1 cellular context compared by ENCODE assay signal in the genomic region with DNA sequence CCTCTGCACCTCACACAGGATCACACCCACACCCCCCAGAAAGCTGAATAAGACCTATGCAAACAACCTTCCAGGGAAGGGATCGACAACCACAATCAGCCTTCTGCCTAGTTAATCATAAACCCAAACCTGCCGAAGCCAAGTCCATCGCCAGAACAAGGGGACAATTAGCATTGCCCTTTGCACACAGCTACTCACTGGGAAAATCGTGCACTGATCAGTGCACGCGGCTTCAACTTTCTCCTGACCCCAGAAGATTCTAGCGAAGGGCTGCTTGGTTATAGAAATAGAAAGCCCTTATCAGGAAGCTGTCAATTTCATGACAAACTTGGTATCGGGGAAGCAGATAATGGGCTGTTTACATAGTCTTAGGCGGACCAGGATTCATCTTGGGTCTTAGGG.
TF ChIP-seq lines count a peak whose summit lies in the region.

No MANE protein-coding gene starts in this region.

TF ChIP-seq in HepG2, 621 proteins besides CTCF, POLR2A, EP300 and RAD21 (continued from another document and continues in another):
- TF ChIP-seq, protein P1, sequence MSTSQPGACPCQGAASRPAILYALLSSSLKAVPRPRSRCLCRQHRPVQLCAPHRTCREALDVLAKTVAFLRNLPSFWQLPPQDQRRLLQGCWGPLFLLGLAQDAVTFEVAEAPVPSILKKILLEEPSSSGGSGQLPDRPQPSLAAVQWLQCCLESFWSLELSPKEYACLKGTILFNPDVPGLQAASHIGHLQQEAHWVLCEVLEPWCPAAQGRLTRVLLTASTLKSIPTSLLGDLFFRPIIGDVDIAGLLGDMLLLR (CRISPR knock-in tag; IDR thresholded peaks at IDR 0.05) = no peak
- no peak for TF ChIP-seq PHB2 (IDR thresholded peaks at IDR 0.05; ENCODE audit: partially characterized antibody)
- TF ChIP-seq FOXP1 (IDR thresholded peaks at IDR 0.05) = no peak
- TF ChIP-seq FOXP1 (CRISPR knock-in tag; IDR thresholded peaks at IDR 0.05) = peak; percentile 52
- no peak for TF ChIP-seq ZFP36L1 (CRISPR knock-in tag; IDR thresholded peaks at IDR 0.05)
- no peak for TF ChIP-seq NONO (IDR thresholded peaks at IDR 0.05)
- TF ChIP-seq NONO (CRISPR knock-in tag; conservative IDR thresholded peaks at IDR 0.05) = no peak
- TF ChIP-seq NFKB2 (CRISPR knock-in tag; IDR thresholded peaks at IDR 0.05; ENCODE audit: borderline replicate concordance) = no peak
- TF ChIP-seq ZNF484 (CRISPR knock-in tag; IDR thresholded peaks at IDR 0.05; ENCODE audit: borderline replicate concordance, low read depth) = no peak
- no peak for TF ChIP-seq ZNF670 (CRISPR knock-in tag; IDR thresholded peaks at IDR 0.05; ENCODE audit: borderline replicate concordance)
- no peak for TF ChIP-seq REXO4 (CRISPR knock-in tag; IDR thresholded peaks at IDR 0.05; ENCODE audit: borderline replicate concordance)
- no peak for TF ChIP-seq MBD4 (IDR thresholded peaks at IDR 0.05; ENCODE audit: borderline replicate concordance, low read length)
- TF ChIP-seq KLF9 (CRISPR knock-in tag; IDR thresholded peaks at IDR 0.05; ENCODE audit: low read depth) = no peak
- TF ChIP-seq, protein P2, sequence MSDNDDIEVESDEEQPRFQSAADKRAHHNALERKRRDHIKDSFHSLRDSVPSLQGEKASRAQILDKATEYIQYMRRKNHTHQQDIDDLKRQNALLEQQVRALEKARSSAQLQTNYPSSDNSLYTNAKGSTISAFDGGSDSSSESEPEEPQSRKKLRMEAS (IDR thresholded peaks at IDR 0.05) = peak; percentile 84
- TF ChIP-seq, protein P3, sequence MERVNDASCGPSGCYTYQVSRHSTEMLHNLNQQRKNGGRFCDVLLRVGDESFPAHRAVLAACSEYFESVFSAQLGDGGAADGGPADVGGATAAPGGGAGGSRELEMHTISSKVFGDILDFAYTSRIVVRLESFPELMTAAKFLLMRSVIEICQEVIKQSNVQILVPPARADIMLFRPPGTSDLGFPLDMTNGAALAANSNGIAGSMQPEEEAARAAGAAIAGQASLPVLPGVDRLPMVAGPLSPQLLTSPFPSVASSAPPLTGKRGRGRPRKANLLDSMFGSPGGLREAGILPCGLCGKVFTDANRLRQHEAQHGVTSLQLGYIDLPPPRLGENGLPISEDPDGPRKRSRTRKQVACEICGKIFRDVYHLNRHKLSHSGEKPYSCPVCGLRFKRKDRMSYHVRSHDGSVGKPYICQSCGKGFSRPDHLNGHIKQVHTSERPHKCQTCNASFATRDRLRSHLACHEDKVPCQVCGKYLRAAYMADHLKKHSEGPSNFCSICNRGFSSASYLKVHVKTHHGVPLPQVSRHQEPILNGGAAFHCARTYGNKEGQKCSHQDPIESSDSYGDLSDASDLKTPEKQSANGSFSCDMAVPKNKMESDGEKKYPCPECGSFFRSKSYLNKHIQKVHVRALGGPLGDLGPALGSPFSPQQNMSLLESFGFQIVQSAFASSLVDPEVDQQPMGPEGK (CRISPR knock-in tag; IDR thresholded peaks at IDR 0.05) = peak; percentile 76
- no peak for TF ChIP-seq ZNF556 (CRISPR knock-in tag; IDR thresholded peaks at IDR 0.05; ENCODE audit: borderline replicate concordance)
- TF ChIP-seq, protein P4, sequence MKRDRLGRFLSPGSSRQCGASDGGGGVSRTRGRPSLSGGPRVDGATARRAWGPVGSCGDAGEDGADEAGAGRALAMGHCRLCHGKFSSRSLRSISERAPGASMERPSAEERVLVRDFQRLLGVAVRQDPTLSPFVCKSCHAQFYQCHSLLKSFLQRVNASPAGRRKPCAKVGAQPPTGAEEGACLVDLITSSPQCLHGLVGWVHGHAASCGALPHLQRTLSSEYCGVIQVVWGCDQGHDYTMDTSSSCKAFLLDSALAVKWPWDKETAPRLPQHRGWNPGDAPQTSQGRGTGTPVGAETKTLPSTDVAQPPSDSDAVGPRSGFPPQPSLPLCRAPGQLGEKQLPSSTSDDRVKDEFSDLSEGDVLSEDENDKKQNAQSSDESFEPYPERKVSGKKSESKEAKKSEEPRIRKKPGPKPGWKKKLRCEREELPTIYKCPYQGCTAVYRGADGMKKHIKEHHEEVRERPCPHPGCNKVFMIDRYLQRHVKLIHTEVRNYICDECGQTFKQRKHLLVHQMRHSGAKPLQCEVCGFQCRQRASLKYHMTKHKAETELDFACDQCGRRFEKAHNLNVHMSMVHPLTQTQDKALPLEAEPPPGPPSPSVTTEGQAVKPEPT (CRISPR knock-in tag; IDR thresholded peaks at IDR 0.05; ENCODE audit: low read depth) = no peak
- TF ChIP-seq, protein P5, sequence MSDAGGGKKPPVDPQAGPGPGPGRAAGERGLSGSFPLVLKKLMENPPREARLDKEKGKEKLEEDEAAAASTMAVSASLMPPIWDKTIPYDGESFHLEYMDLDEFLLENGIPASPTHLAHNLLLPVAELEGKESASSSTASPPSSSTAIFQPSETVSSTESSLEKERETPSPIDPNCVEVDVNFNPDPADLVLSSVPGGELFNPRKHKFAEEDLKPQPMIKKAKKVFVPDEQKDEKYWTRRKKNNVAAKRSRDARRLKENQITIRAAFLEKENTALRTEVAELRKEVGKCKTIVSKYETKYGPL (CRISPR knock-in tag; IDR thresholded peaks at IDR 0.05) = no peak
- no peak for TF ChIP-seq PLRG1 (conservative IDR thresholded peaks at IDR 0.05)
- TF ChIP-seq, protein P6, sequence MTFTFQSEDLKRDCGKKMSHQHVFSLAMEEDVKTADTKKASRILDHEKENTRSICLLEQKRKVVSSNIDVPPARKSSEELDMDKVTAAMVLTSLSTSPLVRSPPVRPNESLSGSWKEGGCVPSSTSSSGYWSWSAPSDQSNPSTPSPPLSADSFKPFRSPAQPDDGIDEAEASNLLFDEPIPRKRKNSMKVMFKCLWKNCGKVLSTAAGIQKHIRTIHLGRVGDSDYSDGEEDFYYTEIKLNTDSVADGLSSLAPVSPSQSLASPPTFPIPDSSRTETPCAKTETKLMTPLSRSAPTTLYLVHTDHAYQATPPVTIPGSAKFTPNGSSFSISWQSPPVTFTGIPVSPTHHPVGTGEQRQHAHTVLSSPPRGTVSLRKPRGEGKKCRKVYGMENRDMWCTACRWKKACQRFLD (CRISPR knock-in tag; IDR thresholded peaks at IDR 0.05; ENCODE audit: borderline replicate concordance) = no peak
- no peak for TF ChIP-seq ZNF235 (CRISPR knock-in tag; IDR thresholded peaks at IDR 0.05; ENCODE audit: borderline replicate concordance)
- TF ChIP-seq, protein P7, sequence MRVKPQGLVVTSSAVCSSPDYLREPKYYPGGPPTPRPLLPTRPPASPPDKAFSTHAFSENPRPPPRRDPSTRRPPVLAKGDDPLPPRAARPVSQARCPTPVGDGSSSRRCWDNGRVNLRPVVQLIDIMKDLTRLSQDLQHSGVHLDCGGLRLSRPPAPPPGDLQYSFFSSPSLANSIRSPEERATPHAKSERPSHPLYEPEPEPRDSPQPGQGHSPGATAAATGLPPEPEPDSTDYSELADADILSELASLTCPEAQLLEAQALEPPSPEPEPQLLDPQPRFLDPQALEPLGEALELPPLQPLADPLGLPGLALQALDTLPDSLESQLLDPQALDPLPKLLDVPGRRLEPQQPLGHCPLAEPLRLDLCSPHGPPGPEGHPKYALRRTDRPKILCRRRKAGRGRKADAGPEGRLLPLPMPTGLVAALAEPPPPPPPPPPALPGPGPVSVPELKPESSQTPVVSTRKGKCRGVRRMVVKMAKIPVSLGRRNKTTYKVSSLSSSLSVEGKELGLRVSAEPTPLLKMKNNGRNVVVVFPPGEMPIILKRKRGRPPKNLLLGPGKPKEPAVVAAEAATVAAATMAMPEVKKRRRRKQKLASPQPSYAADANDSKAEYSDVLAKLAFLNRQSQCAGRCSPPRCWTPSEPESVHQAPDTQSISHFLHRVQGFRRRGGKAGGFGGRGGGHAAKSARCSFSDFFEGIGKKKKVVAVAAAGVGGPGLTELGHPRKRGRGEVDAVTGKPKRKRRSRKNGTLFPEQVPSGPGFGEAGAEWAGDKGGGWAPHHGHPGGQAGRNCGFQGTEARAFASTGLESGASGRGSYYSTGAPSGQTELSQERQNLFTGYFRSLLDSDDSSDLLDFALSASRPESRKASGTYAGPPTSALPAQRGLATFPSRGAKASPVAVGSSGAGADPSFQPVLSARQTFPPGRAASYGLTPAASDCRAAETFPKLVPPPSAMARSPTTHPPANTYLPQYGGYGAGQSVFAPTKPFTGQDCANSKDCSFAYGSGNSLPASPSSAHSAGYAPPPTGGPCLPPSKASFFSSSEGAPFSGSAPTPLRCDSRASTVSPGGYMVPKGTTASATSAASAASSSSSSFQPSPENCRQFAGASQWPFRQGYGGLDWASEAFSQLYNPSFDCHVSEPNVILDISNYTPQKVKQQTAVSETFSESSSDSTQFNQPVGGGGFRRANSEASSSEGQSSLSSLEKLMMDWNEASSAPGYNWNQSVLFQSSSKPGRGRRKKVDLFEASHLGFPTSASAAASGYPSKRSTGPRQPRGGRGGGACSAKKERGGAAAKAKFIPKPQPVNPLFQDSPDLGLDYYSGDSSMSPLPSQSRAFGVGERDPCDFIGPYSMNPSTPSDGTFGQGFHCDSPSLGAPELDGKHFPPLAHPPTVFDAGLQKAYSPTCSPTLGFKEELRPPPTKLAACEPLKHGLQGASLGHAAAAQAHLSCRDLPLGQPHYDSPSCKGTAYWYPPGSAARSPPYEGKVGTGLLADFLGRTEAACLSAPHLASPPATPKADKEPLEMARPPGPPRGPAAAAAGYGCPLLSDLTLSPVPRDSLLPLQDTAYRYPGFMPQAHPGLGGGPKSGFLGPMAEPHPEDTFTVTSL (CRISPR knock-in tag; IDR thresholded peaks at IDR 0.05; ENCODE audit: borderline replicate concordance) = peak; percentile 50; the same call in 1 of the 2 replicates
- TF ChIP-seq, protein P8, sequence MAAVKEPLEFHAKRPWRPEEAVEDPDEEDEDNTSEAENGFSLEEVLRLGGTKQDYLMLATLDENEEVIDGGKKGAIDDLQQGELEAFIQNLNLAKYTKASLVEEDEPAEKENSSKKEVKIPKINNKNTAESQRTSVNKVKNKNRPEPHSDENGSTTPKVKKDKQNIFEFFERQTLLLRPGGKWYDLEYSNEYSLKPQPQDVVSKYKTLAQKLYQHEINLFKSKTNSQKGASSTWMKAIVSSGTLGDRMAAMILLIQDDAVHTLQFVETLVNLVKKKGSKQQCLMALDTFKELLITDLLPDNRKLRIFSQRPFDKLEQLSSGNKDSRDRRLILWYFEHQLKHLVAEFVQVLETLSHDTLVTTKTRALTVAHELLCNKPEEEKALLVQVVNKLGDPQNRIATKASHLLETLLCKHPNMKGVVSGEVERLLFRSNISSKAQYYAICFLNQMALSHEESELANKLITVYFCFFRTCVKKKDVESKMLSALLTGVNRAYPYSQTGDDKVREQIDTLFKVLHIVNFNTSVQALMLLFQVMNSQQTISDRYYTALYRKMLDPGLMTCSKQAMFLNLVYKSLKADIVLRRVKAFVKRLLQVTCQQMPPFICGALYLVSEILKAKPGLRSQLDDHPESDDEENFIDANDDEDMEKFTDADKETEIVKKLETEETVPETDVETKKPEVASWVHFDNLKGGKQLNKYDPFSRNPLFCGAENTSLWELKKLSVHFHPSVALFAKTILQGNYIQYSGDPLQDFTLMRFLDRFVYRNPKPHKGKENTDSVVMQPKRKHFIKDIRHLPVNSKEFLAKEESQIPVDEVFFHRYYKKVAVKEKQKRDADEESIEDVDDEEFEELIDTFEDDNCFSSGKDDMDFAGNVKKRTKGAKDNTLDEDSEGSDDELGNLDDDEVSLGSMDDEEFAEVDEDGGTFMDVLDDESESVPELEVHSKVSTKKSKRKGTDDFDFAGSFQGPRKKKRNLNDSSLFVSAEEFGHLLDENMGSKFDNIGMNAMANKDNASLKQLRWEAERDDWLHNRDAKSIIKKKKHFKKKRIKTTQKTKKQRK (IDR thresholded peaks at IDR 0.05; ENCODE audit: low read length) = no peak
- TF ChIP-seq, protein P9, sequence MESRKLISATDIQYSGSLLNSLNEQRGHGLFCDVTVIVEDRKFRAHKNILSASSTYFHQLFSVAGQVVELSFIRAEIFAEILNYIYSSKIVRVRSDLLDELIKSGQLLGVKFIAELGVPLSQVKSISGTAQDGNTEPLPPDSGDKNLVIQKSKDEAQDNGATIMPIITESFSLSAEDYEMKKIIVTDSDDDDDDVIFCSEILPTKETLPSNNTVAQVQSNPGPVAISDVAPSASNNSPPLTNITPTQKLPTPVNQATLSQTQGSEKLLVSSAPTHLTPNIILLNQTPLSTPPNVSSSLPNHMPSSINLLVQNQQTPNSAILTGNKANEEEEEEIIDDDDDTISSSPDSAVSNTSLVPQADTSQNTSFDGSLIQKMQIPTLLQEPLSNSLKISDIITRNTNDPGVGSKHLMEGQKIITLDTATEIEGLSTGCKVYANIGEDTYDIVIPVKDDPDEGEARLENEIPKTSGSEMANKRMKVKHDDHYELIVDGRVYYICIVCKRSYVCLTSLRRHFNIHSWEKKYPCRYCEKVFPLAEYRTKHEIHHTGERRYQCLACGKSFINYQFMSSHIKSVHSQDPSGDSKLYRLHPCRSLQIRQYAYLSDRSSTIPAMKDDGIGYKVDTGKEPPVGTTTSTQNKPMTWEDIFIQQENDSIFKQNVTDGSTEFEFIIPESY (CRISPR knock-in tag; IDR thresholded peaks at IDR 0.05) = no peak
- no peak for TF ChIP-seq ZNF17 (CRISPR knock-in tag; IDR thresholded peaks at IDR 0.05)
- TF ChIP-seq ZNF34 (CRISPR knock-in tag; IDR thresholded peaks at IDR 0.05; ENCODE audit: borderline replicate concordance) = no peak
- TF ChIP-seq ZNF678 (CRISPR knock-in tag; IDR thresholded peaks at IDR 0.05) = no peak
- no peak; the same call in 1 of the 2 replicates for TF ChIP-seq RNF2 (conservative IDR thresholded peaks at IDR 0.05; ENCODE audit: low read depth)
- TF ChIP-seq, protein P10, sequence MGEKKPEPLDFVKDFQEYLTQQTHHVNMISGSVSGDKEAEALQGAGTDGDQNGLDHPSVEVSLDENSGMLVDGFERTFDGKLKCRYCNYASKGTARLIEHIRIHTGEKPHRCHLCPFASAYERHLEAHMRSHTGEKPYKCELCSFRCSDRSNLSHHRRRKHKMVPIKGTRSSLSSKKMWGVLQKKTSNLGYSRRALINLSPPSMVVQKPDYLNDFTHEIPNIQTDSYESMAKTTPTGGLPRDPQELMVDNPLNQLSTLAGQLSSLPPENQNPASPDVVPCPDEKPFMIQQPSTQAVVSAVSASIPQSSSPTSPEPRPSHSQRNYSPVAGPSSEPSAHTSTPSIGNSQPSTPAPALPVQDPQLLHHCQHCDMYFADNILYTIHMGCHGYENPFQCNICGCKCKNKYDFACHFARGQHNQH (CRISPR knock-in tag; IDR thresholded peaks at IDR 0.05) = peak; percentile 67
- TF ChIP-seq STAT5B (CRISPR knock-in tag; IDR thresholded peaks at IDR 0.05) = no peak
- no peak for TF ChIP-seq TOE1 (CRISPR knock-in tag; IDR thresholded peaks at IDR 0.05)
- no peak for TF ChIP-seq ZNF431 (CRISPR knock-in tag; IDR thresholded peaks at IDR 0.05; ENCODE audit: borderline replicate concordance, low read depth)
- TF ChIP-seq, protein P11, sequence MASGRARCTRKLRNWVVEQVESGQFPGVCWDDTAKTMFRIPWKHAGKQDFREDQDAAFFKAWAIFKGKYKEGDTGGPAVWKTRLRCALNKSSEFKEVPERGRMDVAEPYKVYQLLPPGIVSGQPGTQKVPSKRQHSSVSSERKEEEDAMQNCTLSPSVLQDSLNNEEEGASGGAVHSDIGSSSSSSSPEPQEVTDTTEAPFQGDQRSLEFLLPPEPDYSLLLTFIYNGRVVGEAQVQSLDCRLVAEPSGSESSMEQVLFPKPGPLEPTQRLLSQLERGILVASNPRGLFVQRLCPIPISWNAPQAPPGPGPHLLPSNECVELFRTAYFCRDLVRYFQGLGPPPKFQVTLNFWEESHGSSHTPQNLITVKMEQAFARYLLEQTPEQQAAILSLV (CRISPR knock-in tag; IDR thresholded peaks at IDR 0.05; ENCODE audit: borderline replicate concordance) = no peak; the same call in 1 of the 2 replicates
- no peak for TF ChIP-seq KDM1A (CRISPR knock-in tag; IDR thresholded peaks at IDR 0.05)
- no peak for TF ChIP-seq ZNF720 (CRISPR knock-in tag; IDR thresholded peaks at IDR 0.05)
- peak; percentile 27; the same call in 1 of the 2 replicates for TF ChIP-seq HDAC1 (CRISPR knock-in tag; IDR thresholded peaks at IDR 0.05)
- TF ChIP-seq KDM5B (CRISPR knock-in tag; IDR thresholded peaks at IDR 0.05; ENCODE audit: borderline replicate concordance) = no peak
- TF ChIP-seq ZNF329 (CRISPR knock-in tag; IDR thresholded peaks at IDR 0.05; ENCODE audit: low read depth) = no peak
